Comparison of ENCODE assay signal across 8 cellular contexts in the genomic region with DNA sequence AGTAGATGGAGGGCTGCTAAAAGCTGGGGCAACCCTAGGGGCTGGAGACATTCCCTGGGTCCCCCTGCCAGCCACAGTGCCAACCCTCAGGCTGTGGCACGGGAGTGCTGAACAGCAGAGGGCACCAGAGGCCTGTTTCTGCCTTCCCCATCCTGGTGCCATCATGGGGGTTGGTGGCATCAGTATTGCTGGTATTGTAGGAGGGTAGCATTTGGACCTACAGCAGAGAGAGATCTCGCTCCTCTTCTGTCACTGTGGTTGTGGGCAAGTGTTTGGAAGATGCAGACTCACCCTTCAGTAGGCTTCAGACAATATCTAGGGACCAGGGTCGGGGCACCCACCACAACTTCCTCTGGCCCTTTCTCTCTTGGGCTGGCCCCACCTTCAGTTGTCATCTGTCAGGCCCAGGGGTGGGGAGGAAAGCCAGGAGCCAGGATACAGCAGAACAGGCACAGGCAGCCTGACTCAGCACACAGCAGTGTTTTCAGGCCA.
DNase-seq lines count a peak whose midpoint lies in the region; ATAC-seq lines count a peak whose summit lies in the region.

No MANE protein-coding gene starts in this region.

- ATAC-seq in HG03457 (IDR thresholded peaks at IDR 0.05; ENCODE audit: unreplicated experiment), result no peak

- POLR2A ChIA-PET in activated CD4-positive, alpha-beta memory T cell treated with anti-CD3 and anti-CD28 coated beads, Interleukin-2, amount 10 ng/mL, durations not matched to agents 7 days and 5 days (lab: Charles Lee), result interaction anchor here (1.2 kb wide), 1 partner anchor 516 kb away, joined by 3 read pairs; no protein-coding TSS in a partner anchor

- no peaks in the 10 kb centered on the region for H3K36me3 Mint-ChIP-seq in activated CD4-positive, alpha-beta memory T cell treated with anti-CD3 and anti-CD28 coated beads, Interleukin-2, amount 10 ng/mL, durations not matched to agents 7 days and 5 days (ENCODE audit: low read depth)

- no peaks in the 10 kb centered on the region for H3K9me3 Mint-ChIP-seq in activated CD4-positive, alpha-beta memory T cell treated with anti-CD3 and anti-CD28 coated beads, Interleukin-2, amount 10 ng/mL, durations not matched to agents 7 days and 5 days

- CTCF ChIA-PET in activated CD4-positive, alpha-beta memory T cell treated with anti-CD3 and anti-CD28 coated beads, Interleukin-2, amount 10 ng/mL, durations not matched to agents 7 days and 5 days (lab: Charles Lee), result interaction anchor here (0.8 to 2.5 kb wide), 3 partner anchors 113 to 524 kb away, joined by 3 to 16 read pairs (median 4); a partner anchor contains a TSS

- peaks cover 7% of the 10 kb centered on the region for H3K27me3 Mint-ChIP-seq in activated CD4-positive, alpha-beta memory T cell treated with anti-CD3 and anti-CD28 coated beads, Interleukin-2, amount 10 ng/mL, durations not matched to agents 7 days and 5 days

- H3K4me1 Mint-ChIP-seq in activated CD4-positive, alpha-beta memory T cell treated with anti-CD3 and anti-CD28 coated beads, Interleukin-2, amount 10 ng/mL, durations not matched to agents 7 days and 5 days, result peaks cover 32% of the 10 kb centered on the region

- DNase-seq in SIG-M5 treated with dmso at 0.1 percent for 504 hours (lab: John Stamatoyannopoulos, UW; ENCODE audit: unreplicated experiment) (peak; percentile 27), SIG-M5 (lab: John Stamatoyannopoulos, UW) (no peak), NCI-H524 treated with DMSO at 0.1 percent for 48 hours (lab: John Stamatoyannopoulos, UW) (peak; percentile 13), myocyte (ENCODE audit: low read depth) (peak; percentile 67)
- DNase-seq in activated CD4-positive, alpha-beta memory T cell treated with anti-CD3 and anti-CD28 coated beads, Interleukin-2, amount 10 ng/mL, durations not matched to agents 7 days and 5 days, result peak; percentile 70
- peak; percentile 40 for DNase-seq in effector CD8-positive, alpha-beta T cell (lab: John Stamatoyannopoulos, UW)
- DNase-seq in stimulated activated CD8-positive, alpha-beta memory T cell treated with anti-CD3 and anti-CD28 coated beads, Interleukin-7, amount 100 ng/mL, for 48 hours (ENCODE audit: extremely low read depth in 1 of 2, low read depth in 1 of 2), result peak; percentile 24 to 42

- H3K4me3 Mint-ChIP-seq in activated CD4-positive, alpha-beta memory T cell treated with anti-CD3 and anti-CD28 coated beads, Interleukin-2, amount 10 ng/mL, durations not matched to agents 7 days and 5 days, result no peak overlapping the region

- H3K27ac Mint-ChIP-seq in activated CD4-positive, alpha-beta memory T cell treated with anti-CD3 and anti-CD28 coated beads, Interleukin-2, amount 10 ng/mL, durations not matched to agents 7 days and 5 days, result no peak overlapping the region
